In genomic region chr5:145804701-145805100, GRCh38 we compare ENCODE assay signal across 7 cellular contexts.
"Had no signal": no experiment of that assay in that cellular context is flagged by ENCODE, and none has a peak within 500 bp of the region (broad histone marks: within the 10 kb centered on the region; RNA-seq: fewer than 3 reads in every experiment).

No MANE protein-coding gene starts in this region.

- DNase-seq: IMR-90, KBM-7, KG1 had no signal

- H3K27me3 Mint-ChIP-seq: IgD-negative memory B cell had no signal

- H3K4me3 ChIP-seq: K562 had no signal

- H3K4me1 Mint-ChIP-seq: IgD-negative memory B cell had no signal

- H3K27ac ChIP-seq: HL-60 had no signal

- H3K9me3 Mint-ChIP-seq: IgD-negative memory B cell had no signal

- H3K27ac Mint-ChIP-seq: IgD-negative memory B cell had no signal

- H3K4me3 Mint-ChIP-seq: IgD-negative memory B cell had no signal

- ATAC-seq: HepG2, K562 had no signal
